Comparison of ENCODE assay signal across 11 cellular contexts in the genomic region with DNA sequence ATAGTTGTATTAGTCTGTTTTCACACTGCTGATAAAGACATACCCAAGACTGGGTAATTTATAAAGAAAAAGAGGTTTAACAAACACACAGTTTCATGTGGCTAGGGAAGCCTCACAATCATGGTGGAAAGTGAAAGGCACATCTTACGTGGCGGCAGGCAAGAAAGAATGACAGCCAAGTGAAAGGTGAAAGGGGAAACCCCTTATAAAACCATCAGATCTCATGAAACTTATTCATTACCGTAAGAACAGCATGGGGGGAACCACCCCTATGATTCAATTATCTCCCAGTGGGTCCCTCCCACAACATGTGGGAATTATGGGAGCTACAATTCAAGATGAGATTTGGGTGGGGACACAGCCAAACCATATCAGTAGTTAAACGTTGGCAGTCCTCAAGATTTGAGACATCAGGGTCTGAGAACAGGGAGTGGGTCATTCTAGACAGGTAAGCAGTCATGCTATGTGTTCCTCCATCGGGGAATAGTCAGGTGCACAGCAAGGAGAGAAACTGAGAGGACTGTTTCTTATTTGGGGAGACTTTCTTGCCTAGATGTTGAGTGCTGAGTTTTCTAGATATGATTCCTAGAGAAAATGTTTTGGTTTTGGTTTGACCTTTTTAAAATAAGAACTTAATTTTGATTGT. TPM values are rescaled to one million over a fixed set of nuclear protein-coding genes. Genes with fewer than 3 reads are reported as not detected.
A peak's percentile ranks its signal among the peaks of the same experiment; 100 is the strongest.
DNase-seq lines count a peak whose midpoint lies in the region; ATAC-seq and TF ChIP-seq lines count a peak whose summit lies in the region.
"Had no signal": no experiment of that assay in that cellular context is flagged by ENCODE, and none has a peak within 500 bp of the region (broad histone marks: within the 10 kb centered on the region; RNA-seq: fewer than 3 reads in every experiment).

No MANE protein-coding gene starts in this region.

- WGBS in esophagus muscularis mucosa, result 87% methylated on average over 5 of the region's 5 CpGs
- 79 to 87% (median 80%) methylated on average over 5 of the region's 5 CpGs for WGBS in psoas muscle, 3 donors

- peaks cover 0 to 2% (median under 1%) of the 10 kb centered on the region in 4 donors for H3K4me1 ChIP-seq in esophagus muscularis mucosa
- no peaks in the 10 kb centered on the region for H3K4me1 ChIP-seq in psoas muscle

- no peak for TF ChIP-seq CTCF in GM12864 (IDR thresholded peaks at IDR 0.05; ENCODE audit: low read depth, low read length, missing control alignments)
- TF ChIP-seq CTCF in esophagus muscularis mucosa (IDR thresholded peaks at IDR 0.05), result no peak
- no peak for TF ChIP-seq CTCF in psoas muscle (IDR thresholded peaks at IDR 0.05)
- TF ChIP-seq CTCF in natural killer cell (IDR thresholded peaks at IDR 0.05), result no peak

- H3K4me1 Mint-ChIP-seq in natural killer cell, result no peaks in the 10 kb centered on the region

- H3K4me3 ChIP-seq in GM12864 (ENCODE audit: low read depth, low read length), result no peak overlapping the region
- no peak overlapping the region for H3K4me3 ChIP-seq in esophagus muscularis mucosa
- H3K4me3 ChIP-seq in psoas muscle, result no peak overlapping the region

- H3K27ac Mint-ChIP-seq in natural killer cell, result no peak overlapping the region

- ATAC-seq in GM18861 (IDR thresholded peaks at IDR 0.05; ENCODE audit: unreplicated experiment) (peak; percentile 68), GM21825 (IDR thresholded peaks at IDR 0.05; ENCODE audit: unreplicated experiment) (peak; percentile 83), HG03520 (IDR thresholded peaks at IDR 0.05; ENCODE audit: unreplicated experiment) (peak; percentile 83), psoas muscle (no peak), natural killer cell (no peak)

- H3K27me3 Mint-ChIP-seq in natural killer cell (ENCODE audit: low read depth in 2 of 2), result peaks cover 4 to 6% of the 10 kb centered on the region in 2 donors

- DNase-seq in GM12864 (ENCODE audit: low read depth), result peak; percentile 10
- DNase-seq in esophagus muscularis mucosa (ENCODE audit: extremely low spot score), result no peak
- no peak for DNase-seq in psoas muscle
- no peak for DNase-seq in natural killer cell
- DNase-seq in NCI-H1436 treated with DMSO at 0.1 percent for 48 hours (lab: John Stamatoyannopoulos, UW), result no peak
- DNase-seq: islet precursor cell, KG1, NCI-H2029 had no signal

- H3K9me3 ChIP-seq in esophagus muscularis mucosa, result peaks cover 0 to 6% (median 0%) of the 10 kb centered on the region in 4 donors
- H3K9me3 ChIP-seq in psoas muscle, result no peaks in the 10 kb centered on the region

- peaks cover 3 to 4% of the 10 kb centered on the region in 2 donors for H3K9me3 Mint-ChIP-seq in natural killer cell

- TF ChIP-seq POLR2A in esophagus muscularis mucosa (IDR thresholded peaks at IDR 0.05; ENCODE audit: low read depth), result no peak

- H3K27me3 ChIP-seq in esophagus muscularis mucosa, result no peaks in the 10 kb centered on the region
- H3K27me3 ChIP-seq in psoas muscle (ENCODE audit: insufficient read depth in 3 of 3, low read length in 2 of 3), result no peaks in the 10 kb centered on the region

- no peak overlapping the region for H3K27ac ChIP-seq in esophagus muscularis mucosa (replicated peaks in 1 of 4)
- no peak overlapping the region for H3K27ac ChIP-seq in psoas muscle

- no peak overlapping the region for H3K4me3 Mint-ChIP-seq in natural killer cell

- H3K36me3 Mint-ChIP-seq in natural killer cell, result no peaks in the 10 kb centered on the region

- H3K36me3 ChIP-seq in esophagus muscularis mucosa, result no peaks in the 10 kb centered on the region
- H3K36me3 ChIP-seq in psoas muscle (ENCODE audit: insufficient read depth in 1 of 2, low read depth in 1 of 2), result peaks cover 0 to 2% of the 10 kb centered on the region in 2 donors

- intact Hi-C loops in esophagus muscularis mucosa (cut with DNase I), result no loop called here
- intact Hi-C loops in psoas muscle (cut with DNase I), result loop anchor here in 1 of 2 donors (10.0 kb wide), 1 partner anchor 46 kb away; the partner anchor contains the start of gene ENTREP1
- intact Hi-C loops in natural killer cell (cut with micrococcal nuclease), result no loop called here

- TF ChIP-seq EP300 in esophagus muscularis mucosa (IDR thresholded peaks at IDR 0.05), result no peak

RNA-seq across cellular contexts. Expression of gene ENTREP1, which starts 45.8 kb away (rescaled TPM):
- total RNA-seq in esophagus muscularis mucosa, result 10 to 100 TPM; 16.2 to 30.2 (median 20.4) TPM
- total RNA-seq in psoas muscle, result 10 to 100 TPM; 19.6 to 35.7 (median 25.3) TPM
- 10 to 100 TPM in 2 of 3 donors, 1 to 10 TPM in 1; 5.1 to 13.9 (median 12.4) TPM for polyA plus RNA-seq in psoas muscle
- total RNA-seq in natural killer cell, result not detected

Comparison
In these comparisons a context has a peak if more than half of its experiments do, and no peak if none do; other contexts are left out.
1. ATAC-seq: peak in GM18861 (single experiment), GM21825 (single experiment) and HG03520 (single experiment); none in psoas muscle (0 of 4) and natural killer cell (0 of 3).
2. RNA of gene ENTREP1, which starts 45.8 kb away (total RNA-seq): 19.6 to 35.7 TPM in psoas muscle and 16.2 to 30.2 TPM in esophagus muscularis mucosa; not detected in natural killer cell; every median in the first group is over 10 times any median in the second.